ENCODE assay signal across 12 cellular contexts in genomic region chr10:72108811-72109618, GRCh38. TPM values are rescaled to one million over a fixed set of nuclear protein-coding genes. Genes with fewer than 3 reads are reported as not detected.
A peak's percentile ranks its signal among the peaks of the same experiment; 100 is the strongest.
DNase-seq lines count a peak whose midpoint lies in the region; ATAC-seq and TF ChIP-seq lines count a peak whose summit lies in the region.
"Had no signal": no experiment of that assay in that cellular context is flagged by ENCODE, and none has a peak within 500 bp of the region (broad histone marks: within the 10 kb centered on the region; RNA-seq: fewer than 3 reads in every experiment).

No MANE protein-coding gene starts in this region.

- H3K27me3 ChIP-seq in CD4-positive, alpha-beta T cell (ENCODE audit: control insufficient read depth, insufficient read depth, low read length) = no peaks in the 10 kb centered on the region
- H3K27me3 ChIP-seq in WERI-Rb-1 (ENCODE audit: insufficient read depth, low read depth, severe bottlenecking) = no peaks in the 10 kb centered on the region

- no peaks in the 10 kb centered on the region for H3K9me3 Mint-ChIP-seq in CD4-positive, alpha-beta T cell
- H3K9me3 Mint-ChIP-seq in activated naive CD8-positive, alpha-beta T cell treated with anti-CD3 and anti-CD28 coated beads, Interleukin-2, amount 10 ng/mL, durations not matched to agents 7 days and 5 days = no peaks in the 10 kb centered on the region
- no peaks in the 10 kb centered on the region for H3K9me3 Mint-ChIP-seq in mesothelial cell of epicardium
- H3K9me3 Mint-ChIP-seq: HFFc6 had no signal

- peak overlapping the region; percentile 71 for H3K4me3 Mint-ChIP-seq in CD4-positive, alpha-beta T cell
- peak overlapping the region; percentile 49 for H3K4me3 Mint-ChIP-seq in activated naive CD8-positive, alpha-beta T cell treated with anti-CD3 and anti-CD28 coated beads, Interleukin-2, amount 10 ng/mL, durations not matched to agents 7 days and 5 days
- H3K4me3 Mint-ChIP-seq in mesothelial cell of epicardium = no peak overlapping the region
- H3K4me3 Mint-ChIP-seq: HFFc6 had no signal

- no peaks in the 10 kb centered on the region for H3K9me3 ChIP-seq in CD4-positive, alpha-beta T cell (ENCODE audit: control insufficient read depth, low read length)
- H3K9me3 ChIP-seq in WERI-Rb-1 (ENCODE audit: severe bottlenecking) = no peaks in the 10 kb centered on the region

- CTCF ChIA-PET in CD4-positive, alpha-beta T cell (lab: Charles Lee) = interaction anchor here (0.9 to 1.8 kb wide), 5 partner anchors 10 to 228 kb away, joined by 3 to 5 read pairs (median 4); no protein-coding TSS in a partner anchor

- POLR2A ChIA-PET in CD4-positive, alpha-beta T cell (lab: Charles Lee) = interaction anchor here (0.7 to 4.0 kb wide), 12 partner anchors 8 to 188 kb away, joined by 3 to 117 read pairs (median 6); partner anchors contain the start of genes ANAPC16, ASCC1 and SPOCK2
- POLR2A ChIA-PET in activated naive CD8-positive, alpha-beta T cell treated with anti-CD3 and anti-CD28 coated beads, Interleukin-2, amount 10 ng/mL, durations not matched to agents 7 days and 5 days (lab: Charles Lee) = interaction anchor here (0.6 to 4.0 kb wide), 6 partner anchors 15 to 227 kb away, joined by 3 to 67 read pairs (median 4); partner anchors contain the start of gene SPOCK2

- peak overlapping the region; percentile 69 for H3K27ac ChIP-seq in CD4-positive, alpha-beta T cell (ENCODE audit: low read depth, low read length)
- no peak overlapping the region for H3K27ac ChIP-seq in WERI-Rb-1

- peak; percentile 7 for ATAC-seq in CD4-positive, alpha-beta T cell (ENCODE audit: poor library complexity)
- ATAC-seq in activated naive CD8-positive, alpha-beta T cell treated with anti-CD3 and anti-CD28 coated beads, Interleukin-2, amount 10 ng/mL, durations not matched to agents 7 days and 5 days (ENCODE audit: low read depth) = peak; percentile 5

- TF ChIP-seq CTCF in CD4-positive, alpha-beta T cell (IDR thresholded peaks at IDR 0.05) = no peak
- TF ChIP-seq CTCF in mesothelial cell of epicardium (IDR thresholded peaks at IDR 0.05; ENCODE audit: unreplicated experiment) (no peak), GM20000 (IDR thresholded peaks at IDR 0.05; ENCODE audit: extremely low read depth, missing control alignments) (no peak), WERI-Rb-1 (IDR thresholded peaks at IDR 0.05; ENCODE audit: low read depth, low read length) (no peak)

- DNase-seq in CD4-positive, alpha-beta T cell = no peak
- DNase-seq in HK-2 (ENCODE audit: unreplicated experiment) = peak; percentile 67
- no peak for DNase-seq in activated naive CD8-positive, alpha-beta T cell treated with anti-CD3 and anti-CD28 coated beads, Interleukin-2, amount 10 ng/mL, durations not matched to agents 7 days and 5 days
- no peak for DNase-seq in mesothelial cell of epicardium (ENCODE audit: low spot score in 2 of 2, unreplicated experiment in 2 of 2)
- DNase-seq in GM20000 (ENCODE audit: low spot score) = no peak
- DNase-seq in NCI-H2171 treated with DMSO at 0.1 percent for 48 hours (lab: John Stamatoyannopoulos, UW) = no peak
- no peak for DNase-seq in WERI-Rb-1
- DNase-seq in epidermal melanocyte (ENCODE audit: insufficient read length, low spot score) = no peak
- DNase-seq: activated effector memory CD4-positive, alpha-beta T cell treated with Interleukin-2 at 50 U/mL for 16 hours; effector CD8-positive, alpha-beta T cell; HFFc6; NCI-H2029 treated with DMSO at 0.1 percent for 48 hours had no signal

- intact Hi-C loops in CD4-positive, alpha-beta T cell (cut with DNase I, micrococcal nuclease) = loop anchor here in 1 of 2 experiments (10.0 kb wide), 1 partner anchor 586 kb away; the partner anchor contains the start of gene MCU

- peak overlapping the region; percentile 94 for H3K27ac Mint-ChIP-seq in CD4-positive, alpha-beta T cell
- H3K27ac Mint-ChIP-seq in activated naive CD8-positive, alpha-beta T cell treated with anti-CD3 and anti-CD28 coated beads, Interleukin-2, amount 10 ng/mL, durations not matched to agents 7 days and 5 days = peak overlapping the region; percentile 79
- peak overlapping the region; percentile 16 for H3K27ac Mint-ChIP-seq in mesothelial cell of epicardium
- H3K27ac Mint-ChIP-seq: HFFc6 had no signal

- no peaks in the 10 kb centered on the region for H3K27me3 Mint-ChIP-seq in CD4-positive, alpha-beta T cell
- H3K27me3 Mint-ChIP-seq in activated naive CD8-positive, alpha-beta T cell treated with anti-CD3 and anti-CD28 coated beads, Interleukin-2, amount 10 ng/mL, durations not matched to agents 7 days and 5 days = no peaks in the 10 kb centered on the region
- no peaks in the 10 kb centered on the region for H3K27me3 Mint-ChIP-seq in mesothelial cell of epicardium (ENCODE audit: low read depth)

- H3K36me3 ChIP-seq in WERI-Rb-1 = no peaks in the 10 kb centered on the region

- peaks cover 11% of the 10 kb centered on the region for H3K36me3 Mint-ChIP-seq in CD4-positive, alpha-beta T cell (ENCODE audit: low read depth)
- peaks cover 21% of the 10 kb centered on the region for H3K36me3 Mint-ChIP-seq in activated naive CD8-positive, alpha-beta T cell treated with anti-CD3 and anti-CD28 coated beads, Interleukin-2, amount 10 ng/mL, durations not matched to agents 7 days and 5 days
- H3K36me3 Mint-ChIP-seq in mesothelial cell of epicardium = peaks cover 5% of the 10 kb centered on the region

- H3K4me1 Mint-ChIP-seq in CD4-positive, alpha-beta T cell (ENCODE audit: low read depth) = peaks cover 92% of the 10 kb centered on the region
- peaks cover 56% of the 10 kb centered on the region for H3K4me1 Mint-ChIP-seq in activated naive CD8-positive, alpha-beta T cell treated with anti-CD3 and anti-CD28 coated beads, Interleukin-2, amount 10 ng/mL, durations not matched to agents 7 days and 5 days
- H3K4me1 Mint-ChIP-seq in mesothelial cell of epicardium = peaks cover 27% of the 10 kb centered on the region

- no peak overlapping the region for H3K4me3 ChIP-seq in WERI-Rb-1 (ENCODE audit: low read depth, low read length)

RNA-seq across cellular contexts. Expression of gene SPOCK2, which starts 20.7 kb away (rescaled TPM):
- 100 to 1,000 TPM; 976 to 998 TPM for total RNA-seq in CD4-positive, alpha-beta T cell
- 100 to 1,000 TPM; 370 to 371 TPM for total RNA-seq in activated naive CD8-positive, alpha-beta T cell treated with anti-CD3 and anti-CD28 coated beads, Interleukin-2, amount 10 ng/mL, durations not matched to agents 7 days and 5 days
- total RNA-seq in mesothelial cell of epicardium = 26.7 to 32.4 TPM (median 28.5 TPM) in 3 replicates
- total RNA-seq: HFFc6 had no signal

Comparison
In these comparisons a context has a peak if more than half of its experiments do, and no peak if none do; other contexts are left out.
1. H3K27ac Mint-ChIP-seq: peak in every context shown above with its lines; median percentile 94 in CD4-positive, alpha-beta T cell; 79 in activated naive CD8-positive, alpha-beta T cell treated with anti-CD3 and anti-CD28 coated beads, Interleukin-2, amount 10 ng/mL, durations not matched to agents 7 days and 5 days; 16 in mesothelial cell of epicardium.
2. RNA of gene SPOCK2, which starts 20.7 kb away (total RNA-seq): 976 to 998 TPM in CD4-positive, alpha-beta T cell and 370 to 371 TPM in activated naive CD8-positive, alpha-beta T cell treated with anti-CD3 and anti-CD28 coated beads, Interleukin-2, amount 10 ng/mL, durations not matched to agents 7 days and 5 days; 26.7 to 32.4 TPM in mesothelial cell of epicardium; every median in the first group is over 10 times any median in the second.